21 cellular contexts compared by ENCODE assay signal in genomic region chr10:96975083-96975482, GRCh38.
"Had no signal": no experiment of that assay in that cellular context is flagged by ENCODE, and none has a peak within 500 bp of the region (broad histone marks: within the 10 kb centered on the region; RNA-seq: fewer than 3 reads in every experiment).

No MANE protein-coding gene starts in this region.

- H3K36me3 ChIP-seq: gastrocnemius medialis, heart left ventricle, lower lobe of right lung, right lobe of liver, stomach, thyroid gland had no signal

- H3K27ac Mint-ChIP-seq: natural killer cell treated with Interleukin-12 subunit alpha and Interleukin-12 subunit beta and Interleukin-15 and Interleukin-18, amount 100 ng/mL, for 72 hours; progenitor cell of endocrine pancreas had no signal

- H3K27ac ChIP-seq: dorsolateral prefrontal cortex, epithelial cell of prostate, gastrocnemius medialis, heart left ventricle, lower lobe of right lung, parathyroid adenoma, right lobe of liver, stomach, thyroid gland had no signal

- DNase-seq: central memory CD4-positive, alpha-beta T cell; dorsolateral prefrontal cortex; effector CD4-positive, alpha-beta T cell; gastrocnemius medialis; heart left ventricle; hippocampal formation; left ventricle myocardium superior; lower lobe of right lung; right lobe of liver; stimulated activated naive CD4-positive, alpha-beta T cell treated with Interleukin-2 at 50 U/mL for 16 hours; stomach; thyroid gland had no signal

- H3K79me2 ChIP-seq: parathyroid adenoma had no signal

- H3K9ac ChIP-seq: parathyroid adenoma had no signal

- H2AFZ ChIP-seq: parathyroid adenoma had no signal

- H3K4me1 ChIP-seq: gastrocnemius medialis, lower lobe of right lung, parathyroid adenoma, stomach, thyroid gland had no signal

- FAIRE-seq: colon, islet of Langerhans had no signal

- H3K27me3 ChIP-seq: dorsolateral prefrontal cortex, gastrocnemius medialis, heart left ventricle, right lobe of liver, stomach, thyroid gland had no signal

- H3K9me3 Mint-ChIP-seq: natural killer cell treated with Interleukin-12 subunit alpha and Interleukin-12 subunit beta and Interleukin-15 and Interleukin-18, amount 100 ng/mL, for 72 hours; neural crest cell had no signal

- H3K4me3 ChIP-seq: dorsolateral prefrontal cortex, gastrocnemius medialis, heart left ventricle, lower lobe of right lung, right lobe of liver, smooth muscle cell, stomach, thyroid gland had no signal

- H3K4me3 Mint-ChIP-seq: natural killer cell treated with Interleukin-12 subunit alpha and Interleukin-12 subunit beta and Interleukin-15 and Interleukin-18, amount 100 ng/mL, for 72 hours; neural crest cell had no signal

- H3K36me3 Mint-ChIP-seq: natural killer cell treated with Interleukin-12 subunit alpha and Interleukin-12 subunit beta and Interleukin-15 and Interleukin-18, amount 100 ng/mL, for 72 hours had no signal

- H3K27me3 Mint-ChIP-seq: natural killer cell treated with Interleukin-12 subunit alpha and Interleukin-12 subunit beta and Interleukin-15 and Interleukin-18, amount 100 ng/mL, for 72 hours; progenitor cell of endocrine pancreas had no signal

- H3K4me2 ChIP-seq: smooth muscle cell had no signal

- ATAC-seq: esophagus mucosa; gastrocnemius medialis; left ventricle myocardium superior; lower lobe of right lung; natural killer cell treated with Interleukin-12 subunit alpha and Interleukin-12 subunit beta and Interleukin-15 and Interleukin-18, amount 100 ng/mL, for 72 hours had no signal

- H3K9me3 ChIP-seq: gastrocnemius medialis, heart left ventricle, lower lobe of right lung, right lobe of liver, stomach, thyroid gland had no signal
